In genomic region chr14:68911594-68912227, GRCh38 we compare ENCODE assay signal across 9 cellular contexts.
A peak's percentile ranks its signal among the peaks of the same experiment; 100 is the strongest.
DNase-seq lines count a peak whose midpoint lies in the region; TF ChIP-seq lines count a peak whose summit lies in the region.
"Had no signal": no experiment of that assay in that cellular context is flagged by ENCODE, and none has a peak within 500 bp of the region (broad histone marks: within the 10 kb centered on the region; RNA-seq: fewer than 3 reads in every experiment).

No MANE protein-coding gene starts in this region.

- H3K9ac ChIP-seq in KMS-11 (no peak overlapping the region), neural cell (ENCODE audit: low read length) (no peak overlapping the region)

- H3K9me2 ChIP-seq in neural cell (ENCODE audit: insufficient read depth, low read length), result no peaks in the 10 kb centered on the region

- TF ChIP-seq EP300 in neural cell (conservative IDR thresholded peaks at IDR 0.05; ENCODE audit: poor library complexity, severe bottlenecking) (no peak), stomach (IDR thresholded peaks at IDR 0.05) (no peak)

- H3K4me1 ChIP-seq in KMS-11 (ENCODE audit: low read depth, poor library complexity, severe bottlenecking), result peaks cover 10% of the 10 kb centered on the region
- peaks cover 0 to 73% (median 30%) of the 10 kb centered on the region in 4 donors for H3K4me1 ChIP-seq in stomach

- H3K4me2 ChIP-seq in KMS-11 (0 out of 2 replicates have a peak overlapping the region, but pooled peaks have one; percentile 7), neural cell (ENCODE audit: low read length) (no peak overlapping the region)

- no peak overlapping the region for H3K4me3 ChIP-seq in KMS-11 (IDR thresholded peaks at IDR 0.05; ENCODE audit: insufficient read depth, low read depth, low read length)
- no peak overlapping the region for H3K4me3 ChIP-seq in fibroblast of pulmonary artery (replicated peaks; ENCODE audit: low read depth, low read length)
- no peak overlapping the region for H3K4me3 ChIP-seq in neural cell (ENCODE audit: low read length)
- no peak overlapping the region for H3K4me3 ChIP-seq in stomach
- H3K4me3 ChIP-seq: BLaER1 treated with 17β-estradiol and CSF1 and Interleukin-3, amounts not matched to agents 10 nM and 100 nM had no signal

- H3K27me3 ChIP-seq in KMS-11 (ENCODE audit: insufficient read depth, low read depth) (no peaks in the 10 kb centered on the region), neural cell (ENCODE audit: insufficient read depth, low read depth, low read length) (no peaks in the 10 kb centered on the region), stomach (no peaks in the 10 kb centered on the region)
- H3K27me3 ChIP-seq: BLaER1 treated with 17β-estradiol and CSF1 and Interleukin-3, amounts not matched to agents 10 nM and 100 nM had no signal

- no peak for TF ChIP-seq POLR2A in stomach (IDR thresholded peaks at IDR 0.05)

- WGBS in stomach, 5 donors, result 39 to 46% (median 40%) methylated on average over 12 of the region's 12 CpGs

- no peaks in the 10 kb centered on the region for H4K20me1 ChIP-seq in KMS-11 (ENCODE audit: insufficient read depth)
- no peaks in the 10 kb centered on the region for H4K20me1 ChIP-seq in neural cell (ENCODE audit: insufficient read depth)

- H3K27ac Mint-ChIP-seq in activated T-helper 1 cell treated with anti-CD3 and anti-CD28 coated beads, Interleukin-12 subunit alpha, Interleukin-12 subunit beta, Interleukin-2, Interleukin-4 antibody, amounts not matched to agents 30 ng/mL and 10 ng/mL and 1 ng/mL, durations not matched to agents 14 hours and 24 hours and 36 hours, result peak overlapping the region; percentile 67

- no peak overlapping the region for H3K4me3 Mint-ChIP-seq in activated T-helper 1 cell treated with anti-CD3 and anti-CD28 coated beads, Interleukin-12 subunit alpha, Interleukin-12 subunit beta, Interleukin-2, Interleukin-4 antibody, amounts not matched to agents 30 ng/mL and 10 ng/mL and 1 ng/mL, durations not matched to agents 14 hours and 24 hours and 36 hours

- DNase-seq in NCI-H2081 (lab: John Stamatoyannopoulos, UW) (peak; percentile 55 to 76), NCI-H2081 treated with DMSO at 0.1 percent for 48 hours (lab: John Stamatoyannopoulos, UW) (no peak), RKO (ENCODE audit: low spot score) (peak; percentile 64), fibroblast of pulmonary artery (ENCODE audit: low read depth) (peak; percentile 82), stomach (peak; percentile 78)
- peak; percentile 67 for DNase-seq in activated T-helper 1 cell treated with anti-CD3 and anti-CD28 coated beads, Interleukin-12 subunit alpha, Interleukin-12 subunit beta, Interleukin-2, Interleukin-4 antibody, amounts not matched to agents 30 ng/mL and 10 ng/mL and 1 ng/mL, durations not matched to agents 14 hours and 24 hours and 36 hours (ENCODE audit: low spot score)

- peaks cover 20% of the 10 kb centered on the region for H3K4me1 Mint-ChIP-seq in activated T-helper 1 cell treated with anti-CD3 and anti-CD28 coated beads, Interleukin-12 subunit alpha, Interleukin-12 subunit beta, Interleukin-2, Interleukin-4 antibody, amounts not matched to agents 30 ng/mL and 10 ng/mL and 1 ng/mL, durations not matched to agents 14 hours and 24 hours and 36 hours (ENCODE audit: low read depth)

- H3K36me3 ChIP-seq in KMS-11 (ENCODE audit: insufficient read depth), result no peaks in the 10 kb centered on the region
- no peaks in the 10 kb centered on the region for H3K36me3 ChIP-seq in neural cell (ENCODE audit: insufficient read depth, low read length)
- peaks cover 19 to 63% (median 57%) of the 10 kb centered on the region in 4 donors for H3K36me3 ChIP-seq in stomach

- TF ChIP-seq CTCF in KMS-11 (conservative IDR thresholded peaks at IDR 0.05; ENCODE audit: low read depth, low read length), result peak; percentile 86
- TF ChIP-seq CTCF in fibroblast of pulmonary artery (IDR thresholded peaks at IDR 0.05; ENCODE audit: low read length, missing control alignments), result peak; percentile 98
- peak; percentile 89 for TF ChIP-seq CTCF in neural cell (IDR thresholded peaks at IDR 0.05; ENCODE audit: poor library complexity, severe bottlenecking)
- TF ChIP-seq CTCF in stomach (IDR thresholded peaks at IDR 0.05), result peak in 5 of 7 experiments; percentile 90 to 98 (median 98)

- no peaks in the 10 kb centered on the region for H3K9me3 Mint-ChIP-seq in activated T-helper 1 cell treated with anti-CD3 and anti-CD28 coated beads, Interleukin-12 subunit alpha, Interleukin-12 subunit beta, Interleukin-2, Interleukin-4 antibody, amounts not matched to agents 30 ng/mL and 10 ng/mL and 1 ng/mL, durations not matched to agents 14 hours and 24 hours and 36 hours

- H2AFZ ChIP-seq in KMS-11 (ENCODE audit: low read depth) (no peak overlapping the region), neural cell (ENCODE audit: low read depth, low read length) (no peak overlapping the region)

- no peaks in the 10 kb centered on the region for H3K9me3 ChIP-seq in neural cell (ENCODE audit: low read length)
- no peaks in the 10 kb centered on the region for H3K9me3 ChIP-seq in stomach

- H3F3A ChIP-seq in neural cell (ENCODE audit: insufficient read depth, low read length, poor library complexity, severe bottlenecking), result no peaks in the 10 kb centered on the region

- H3K79me2 ChIP-seq in KMS-11 (ENCODE audit: insufficient read depth, low read depth), result no peaks in the 10 kb centered on the region
- H3K79me2 ChIP-seq in neural cell (replicated peaks; ENCODE audit: insufficient read depth, low read length), result no peaks in the 10 kb centered on the region

- H3K27me3 Mint-ChIP-seq in activated T-helper 1 cell treated with anti-CD3 and anti-CD28 coated beads, Interleukin-12 subunit alpha, Interleukin-12 subunit beta, Interleukin-2, Interleukin-4 antibody, amounts not matched to agents 30 ng/mL and 10 ng/mL and 1 ng/mL, durations not matched to agents 14 hours and 24 hours and 36 hours (ENCODE audit: insufficient read depth), result no peaks in the 10 kb centered on the region

- H3K27ac ChIP-seq in KMS-11 (no peak overlapping the region), neural cell (ENCODE audit: low read length) (no peak overlapping the region), stomach (peak overlapping the region in 4 of 5 donors; percentile 39 to 91 (median 50))
- H3K27ac ChIP-seq: BLaER1 treated with 17β-estradiol and CSF1 and Interleukin-3, amounts not matched to agents 10 nM and 100 nM had no signal

- intact Hi-C loops in activated T-helper 1 cell treated with anti-CD3 and anti-CD28 coated beads, Interleukin-12 subunit alpha, Interleukin-12 subunit beta, Interleukin-2, Interleukin-4 antibody, amounts not matched to agents 30 ng/mL and 10 ng/mL and 1 ng/mL, durations not matched to agents 14 hours and 24 hours and 36 hours (cut with micrococcal nuclease), result loop anchor here (1.0 to 2.0 kb wide), 4 partner anchors 49 to 196 kb away; partner anchors contain the start of gene ACTN1
- intact Hi-C loops in stomach (cut with DNase I; ENCODE audit: low total_unique reads), result no loop called here

- TF ChIP-seq RAD21 in neural cell (conservative IDR thresholded peaks at IDR 0.05), result peak; percentile 79

- peaks cover 2% of the 10 kb centered on the region for H3K36me3 Mint-ChIP-seq in activated T-helper 1 cell treated with anti-CD3 and anti-CD28 coated beads, Interleukin-12 subunit alpha, Interleukin-12 subunit beta, Interleukin-2, Interleukin-4 antibody, amounts not matched to agents 30 ng/mL and 10 ng/mL and 1 ng/mL, durations not matched to agents 14 hours and 24 hours and 36 hours (ENCODE audit: low read depth)

TF ChIP-seq in neural cell, 6 proteins besides CTCF, POLR2A, EP300 and RAD21:
- TF ChIP-seq POLR2AphosphoS5 (IDR thresholded peaks at IDR 0.05), result no peak
- TF ChIP-seq MXI1 (conservative IDR thresholded peaks at IDR 0.05; ENCODE audit: poor library complexity, severe bottlenecking), result no peak
- TF ChIP-seq, protein P1, sequence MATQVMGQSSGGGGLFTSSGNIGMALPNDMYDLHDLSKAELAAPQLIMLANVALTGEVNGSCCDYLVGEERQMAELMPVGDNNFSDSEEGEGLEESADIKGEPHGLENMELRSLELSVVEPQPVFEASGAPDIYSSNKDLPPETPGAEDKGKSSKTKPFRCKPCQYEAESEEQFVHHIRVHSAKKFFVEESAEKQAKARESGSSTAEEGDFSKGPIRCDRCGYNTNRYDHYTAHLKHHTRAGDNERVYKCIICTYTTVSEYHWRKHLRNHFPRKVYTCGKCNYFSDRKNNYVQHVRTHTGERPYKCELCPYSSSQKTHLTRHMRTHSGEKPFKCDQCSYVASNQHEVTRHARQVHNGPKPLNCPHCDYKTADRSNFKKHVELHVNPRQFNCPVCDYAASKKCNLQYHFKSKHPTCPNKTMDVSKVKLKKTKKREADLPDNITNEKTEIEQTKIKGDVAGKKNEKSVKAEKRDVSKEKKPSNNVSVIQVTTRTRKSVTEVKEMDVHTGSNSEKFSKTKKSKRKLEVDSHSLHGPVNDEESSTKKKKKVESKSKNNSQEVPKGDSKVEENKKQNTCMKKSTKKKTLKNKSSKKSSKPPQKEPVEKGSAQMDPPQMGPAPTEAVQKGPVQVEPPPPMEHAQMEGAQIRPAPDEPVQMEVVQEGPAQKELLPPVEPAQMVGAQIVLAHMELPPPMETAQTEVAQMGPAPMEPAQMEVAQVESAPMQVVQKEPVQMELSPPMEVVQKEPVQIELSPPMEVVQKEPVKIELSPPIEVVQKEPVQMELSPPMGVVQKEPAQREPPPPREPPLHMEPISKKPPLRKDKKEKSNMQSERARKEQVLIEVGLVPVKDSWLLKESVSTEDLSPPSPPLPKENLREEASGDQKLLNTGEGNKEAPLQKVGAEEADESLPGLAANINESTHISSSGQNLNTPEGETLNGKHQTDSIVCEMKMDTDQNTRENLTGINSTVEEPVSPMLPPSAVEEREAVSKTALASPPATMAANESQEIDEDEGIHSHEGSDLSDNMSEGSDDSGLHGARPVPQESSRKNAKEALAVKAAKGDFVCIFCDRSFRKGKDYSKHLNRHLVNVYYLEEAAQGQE (IDR thresholded peaks at IDR 0.05; ENCODE audit: borderline replicate concordance), result no peak
- no peak for TF ChIP-seq TAF1 (IDR thresholded peaks at IDR 0.05; ENCODE audit: low read depth)
- TF ChIP-seq EZH2 (IDR thresholded peaks at IDR 0.05; ENCODE audit: borderline replicate concordance, insufficient read depth, low read length, poor library complexity, severe bottlenecking), result no peak
- TF ChIP-seq SMC3 (conservative IDR thresholded peaks at IDR 0.05; ENCODE audit: poor library complexity), result peak; percentile 83

Comparison
In these comparisons a context has a peak if more than half of its experiments do, and no peak if none do; other contexts are left out.
1. H3K27ac ChIP-seq: peak in stomach (4 of 5); none in KMS-11 (single experiment) and neural cell (single experiment).
2. Peak in every context shown above with its lines, with median percentiles within 50 percentile points of each other: CTCF ChIP-seq.